11 cellular contexts compared by ENCODE assay signal in the genomic region with DNA sequence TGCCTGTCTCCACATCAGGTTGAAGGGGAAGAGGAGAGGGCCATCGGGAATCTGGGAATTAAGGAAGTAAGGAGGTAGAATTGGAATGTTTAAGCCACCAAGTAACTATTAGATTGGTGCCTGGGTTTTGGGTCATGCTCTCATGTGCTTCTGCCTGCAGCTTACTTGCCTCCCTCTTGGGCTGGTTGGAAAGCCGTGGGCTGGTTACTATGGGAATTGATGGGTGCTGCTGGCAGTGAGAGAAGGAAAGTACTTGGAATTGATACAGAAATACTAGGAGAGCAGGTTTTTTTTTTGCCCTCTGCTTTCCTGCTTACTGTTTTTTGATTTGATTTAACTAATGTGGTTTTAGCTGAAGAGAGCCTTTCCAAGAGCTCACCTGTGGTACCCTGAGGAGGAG.
DNase-seq lines count a peak whose midpoint lies in the region; ATAC-seq and TF ChIP-seq lines count a peak whose summit lies in the region.
"Had no signal": no experiment of that assay in that cellular context is flagged by ENCODE, and none has a peak within 500 bp of the region (broad histone marks: within the 10 kb centered on the region; RNA-seq: fewer than 3 reads in every experiment).

No MANE protein-coding gene starts in this region.

- peaks cover 10% of the 10 kb centered on the region for H3K4me1 ChIP-seq in CD4-positive, CD25-positive, alpha-beta regulatory T cell (ENCODE audit: control insufficient read depth, insufficient read depth, low read length, poor library complexity, severe bottlenecking)
- peaks cover 5% of the 10 kb centered on the region for H3K4me1 ChIP-seq in left ventricle myocardium inferior

- H3K4me3 ChIP-seq in CD4-positive, CD25-positive, alpha-beta regulatory T cell (ENCODE audit: low read depth, low read length): no peak overlapping the region
- peak overlapping the region in 39 of 59 donors; percentile 0 to 48 (median 21) for H3K4me3 ChIP-seq in dorsolateral prefrontal cortex
- no peak overlapping the region for H3K4me3 ChIP-seq in left ventricle myocardium inferior

- intact Hi-C loops in dorsolateral prefrontal cortex (cut with DNase I) (no loop called here), left ventricle myocardium inferior (cut with micrococcal nuclease) (no loop called here)

- no peak for DNase-seq in CD4-positive, CD25-positive, alpha-beta regulatory T cell
- DNase-seq in NCI-H69 (lab: John Stamatoyannopoulos, UW) (peak; percentile 21), dorsolateral prefrontal cortex (peak in 9 of 10 donors; percentile 8 to 71 (median 50)), nucleus accumbens (lab: John Stamatoyannopoulos, UW) (peak in 41 of 56 donors; percentile 2 to 80 (median 36)), left ventricle myocardium inferior (no peak), AML-193 (lab: John Stamatoyannopoulos, UW) (no peak), cortex of kidney (lab: John Stamatoyannopoulos, UW) (no peak)
- DNase-seq in activated naive CD4-positive, alpha-beta T cell treated with Interleukin-2 at 50 U/mL for 16 hours: no peak
- DNase-seq: activated CD4-positive, alpha-beta T cell treated with anti-CD3 and anti-CD28 coated beads for 4 hours had no signal

- H3K36me3 ChIP-seq in CD4-positive, CD25-positive, alpha-beta regulatory T cell (ENCODE audit: control insufficient read depth, insufficient read depth, low read length): no peaks in the 10 kb centered on the region
- no peaks in the 10 kb centered on the region for H3K36me3 ChIP-seq in left ventricle myocardium inferior

- H3K27me3 Mint-ChIP-seq in CD4-positive, CD25-positive, alpha-beta regulatory T cell: no peaks in the 10 kb centered on the region
- H3K27me3 Mint-ChIP-seq: activated naive CD8-positive, alpha-beta T cell; CD4-positive, alpha-beta memory T cell had no signal

- H3K9me3 ChIP-seq in CD4-positive, CD25-positive, alpha-beta regulatory T cell (ENCODE audit: control insufficient read depth in 2 of 2, low read length in 2 of 2): no peaks in the 10 kb centered on the region
- peaks cover 4% of the 10 kb centered on the region for H3K9me3 ChIP-seq in left ventricle myocardium inferior (replicated peaks)

- H3K9me3 Mint-ChIP-seq in CD4-positive, CD25-positive, alpha-beta regulatory T cell: peaks cover 0 to 2% (median 0%) of the 10 kb centered on the region in 7 donors

- no peak overlapping the region for H3K4me3 Mint-ChIP-seq in CD4-positive, CD25-positive, alpha-beta regulatory T cell
- H3K4me3 Mint-ChIP-seq: activated naive CD8-positive, alpha-beta T cell had no signal

- TF ChIP-seq CTCF in dorsolateral prefrontal cortex (IDR thresholded peaks at IDR 0.05 in 54 of 56, conservative IDR thresholded peaks at IDR 0.05 in 2 of 56; ENCODE audit: low read depth in 1 of 56, partially characterized antibody in 56 of 56) (no peak), left ventricle myocardium inferior (IDR thresholded peaks at IDR 0.05; ENCODE audit: borderline replicate concordance) (no peak)

- H3K27ac ChIP-seq in CD4-positive, CD25-positive, alpha-beta regulatory T cell (ENCODE audit: insufficient read depth, low read length, poor library complexity, severe bottlenecking): no peak overlapping the region
- H3K27ac ChIP-seq in dorsolateral prefrontal cortex (peak overlapping the region in 53 of 59 donors; percentile 3 to 86 (median 61)), left ventricle myocardium inferior (replicated peaks) (no peak overlapping the region)

- ATAC-seq in CD4-positive, CD25-positive, alpha-beta regulatory T cell (ENCODE audit: low read depth in 2 of 2): no peak

- peak overlapping the region in 2 of 3 donors; percentile 76 to 79 for H3K27ac Mint-ChIP-seq in CD4-positive, CD25-positive, alpha-beta regulatory T cell
- H3K27ac Mint-ChIP-seq: activated naive CD8-positive, alpha-beta T cell had no signal

- H3K27me3 ChIP-seq in CD4-positive, CD25-positive, alpha-beta regulatory T cell (ENCODE audit: control insufficient read depth, insufficient read depth, low read length): no peaks in the 10 kb centered on the region
- H3K27me3 ChIP-seq in dorsolateral prefrontal cortex: no peaks in the 10 kb centered on the region
- H3K27me3 ChIP-seq in left ventricle myocardium inferior (ENCODE audit: low read depth): no peaks in the 10 kb centered on the region

- H3K4me1 Mint-ChIP-seq in CD4-positive, CD25-positive, alpha-beta regulatory T cell: peaks cover 5 to 30% (median 28%) of the 10 kb centered on the region in 4 donors

- H3K36me3 Mint-ChIP-seq in CD4-positive, CD25-positive, alpha-beta regulatory T cell: peaks cover 4% of the 10 kb centered on the region

Comparison
In these comparisons a context has a peak if more than half of its experiments do, and no peak if none do; other contexts are left out.
1. DNase-seq: peak in NCI-H69 (single experiment), dorsolateral prefrontal cortex (9 of 10) and nucleus accumbens (41 of 56); none in CD4-positive, CD25-positive, alpha-beta regulatory T cell (0 of 3), left ventricle myocardium inferior (single experiment), activated naive CD4-positive, alpha-beta T cell treated with Interleukin-2 at 50 U/mL for 16 hours (single experiment), AML-193 (0 of 2) and cortex of kidney (single experiment).
2. H3K27ac ChIP-seq: peak in dorsolateral prefrontal cortex (53 of 59); none in CD4-positive, CD25-positive, alpha-beta regulatory T cell (single experiment) and left ventricle myocardium inferior (single experiment).
3. H3K4me3 ChIP-seq: peak in dorsolateral prefrontal cortex (39 of 59); none in CD4-positive, CD25-positive, alpha-beta regulatory T cell (single experiment) and left ventricle myocardium inferior (single experiment).